ENCODE assay signal across 1 cellular context in the genomic region with DNA sequence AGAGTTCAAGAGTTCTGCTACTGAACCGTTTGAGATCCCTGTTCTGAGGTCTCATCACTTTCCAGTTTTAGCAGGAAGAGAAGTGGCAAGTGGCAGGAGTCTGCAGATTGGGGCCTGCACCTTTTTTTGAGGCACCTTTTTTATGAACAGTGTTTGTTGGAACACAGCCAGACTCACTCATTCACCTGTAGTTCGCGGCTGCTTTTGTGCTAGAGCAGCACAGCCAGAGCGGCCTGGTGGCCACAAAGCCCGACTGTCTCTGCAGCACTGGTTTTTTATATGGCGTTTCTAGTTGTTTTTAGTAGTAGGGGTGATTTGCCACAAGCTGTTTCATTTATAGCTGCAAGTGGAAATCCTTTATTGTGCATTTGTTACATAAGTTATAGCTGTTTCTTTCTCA.
TF ChIP-seq lines count a peak whose summit lies in the region.

No MANE protein-coding gene starts in this region.

TF ChIP-seq in HepG2, 621 proteins besides CTCF, POLR2A, EP300 and RAD21:
- no peak for TF ChIP-seq ARNT (IDR thresholded peaks at IDR 0.05)
- TF ChIP-seq, protein P1, sequence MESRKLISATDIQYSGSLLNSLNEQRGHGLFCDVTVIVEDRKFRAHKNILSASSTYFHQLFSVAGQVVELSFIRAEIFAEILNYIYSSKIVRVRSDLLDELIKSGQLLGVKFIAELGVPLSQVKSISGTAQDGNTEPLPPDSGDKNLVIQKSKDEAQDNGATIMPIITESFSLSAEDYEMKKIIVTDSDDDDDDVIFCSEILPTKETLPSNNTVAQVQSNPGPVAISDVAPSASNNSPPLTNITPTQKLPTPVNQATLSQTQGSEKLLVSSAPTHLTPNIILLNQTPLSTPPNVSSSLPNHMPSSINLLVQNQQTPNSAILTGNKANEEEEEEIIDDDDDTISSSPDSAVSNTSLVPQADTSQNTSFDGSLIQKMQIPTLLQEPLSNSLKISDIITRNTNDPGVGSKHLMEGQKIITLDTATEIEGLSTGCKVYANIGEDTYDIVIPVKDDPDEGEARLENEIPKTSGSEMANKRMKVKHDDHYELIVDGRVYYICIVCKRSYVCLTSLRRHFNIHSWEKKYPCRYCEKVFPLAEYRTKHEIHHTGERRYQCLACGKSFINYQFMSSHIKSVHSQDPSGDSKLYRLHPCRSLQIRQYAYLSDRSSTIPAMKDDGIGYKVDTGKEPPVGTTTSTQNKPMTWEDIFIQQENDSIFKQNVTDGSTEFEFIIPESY (CRISPR knock-in tag; IDR thresholded peaks at IDR 0.05), result peak; percentile 76
- TF ChIP-seq ZBTB38 (CRISPR knock-in tag; IDR thresholded peaks at IDR 0.05), result 0 out of 2 replicates have a peak, but pooled peaks have one; percentile 42
